In genomic region chr7:16918288-16918895, GRCh38 we compare ENCODE assay signal across 7 cellular contexts. TPM values are rescaled to one million over a fixed set of nuclear protein-coding genes. Genes with fewer than 3 reads are reported as not detected.
DNase-seq lines count a peak whose midpoint lies in the region; ATAC-seq and TF ChIP-seq lines count a peak whose summit lies in the region.

No MANE protein-coding gene starts in this region.

- no peaks in the 10 kb centered on the region for H3K9me3 ChIP-seq in DOHH2 (ENCODE audit: control insufficient read depth, insufficient read depth, low read length)

- TF ChIP-seq CTCF in DOHH2 (IDR thresholded peaks at IDR 0.05; ENCODE audit: low read depth, low read length, poor library complexity, severe bottlenecking) (peak; percentile 85), fibroblast of mammary gland (conservative IDR thresholded peaks at IDR 0.05; ENCODE audit: control insufficient read depth, insufficient read depth, low read depth, low read length) (peak; percentile 53), retinal pigment epithelial cell (conservative IDR thresholded peaks at IDR 0.05; ENCODE audit: low read depth, low read length) (peak; percentile 58)

- H3K4me3 ChIP-seq in DOHH2 (ENCODE audit: low read length) (no peak overlapping the region), fibroblast of mammary gland (ENCODE audit: control insufficient read depth, low read depth, low read length) (no peak overlapping the region), retinal pigment epithelial cell (ENCODE audit: low read length) (no peak overlapping the region)
- H3K4me3 ChIP-seq in Jurkat, Clone E6-1 (ENCODE audit: low read length) = no peak overlapping the region

- no peak for ATAC-seq in GM21619 (IDR thresholded peaks at IDR 0.05; ENCODE audit: unreplicated experiment)

- H3K27me3 ChIP-seq in DOHH2 (ENCODE audit: control insufficient read depth, low read length) = no peaks in the 10 kb centered on the region

- in situ Hi-C loops in SK-MEL-5 (cut with HindIII; ENCODE audit: low pct_unique_long_range_greater_than_20kb, low sequenced_read_pairs) = no loop called here

- no peaks in the 10 kb centered on the region for H3K9me2 ChIP-seq in DOHH2 (replicated peaks; ENCODE audit: control insufficient read depth, low read length)

- no peaks in the 10 kb centered on the region for H3K79me2 ChIP-seq in DOHH2 (ENCODE audit: control insufficient read depth, low read length)

- no peak overlapping the region for H3K27ac ChIP-seq in DOHH2 (ENCODE audit: low read depth, low read length)

- no peaks in the 10 kb centered on the region for H3F3A ChIP-seq in DOHH2 (ENCODE audit: control insufficient read depth, insufficient read depth)

- H3K4me1 ChIP-seq in DOHH2 (ENCODE audit: control insufficient read depth, low read length) = peaks cover 42% of the 10 kb centered on the region

- no peaks in the 10 kb centered on the region for H3K36me3 ChIP-seq in DOHH2 (ENCODE audit: control insufficient read depth, low read length)

- DNase-seq in Jurkat, Clone E6-1 (ENCODE audit: low read depth, low spot score) = peak; percentile 42
- DNase-seq in SK-MEL-5 (ENCODE audit: low read depth, low spot score) = peak; percentile 68
- DNase-seq in fibroblast of mammary gland (ENCODE audit: low read depth) = peak; percentile 61
- no peak for DNase-seq in retinal pigment epithelial cell (ENCODE audit: low read depth)
- no peak for DNase-seq in activated T-cell treated with anti-CD3 and anti-CD28 coated beads for 4 hours

- no peaks in the 10 kb centered on the region for H4K20me1 ChIP-seq in DOHH2 (ENCODE audit: control insufficient read depth, insufficient read depth, low read depth, low read length)

- 0 out of 2 replicates have a peak overlapping the region, but pooled peaks have one; percentile 70 for H3K4me2 ChIP-seq in DOHH2 (ENCODE audit: low read length)

RNA-seq across cellular contexts. Expression of gene AGR3, which starts 36.6 kb away (rescaled TPM):
- polyA plus RNA-seq in Jurkat, Clone E6-1 (2012; ENCODE audit: insufficient read depth, insufficient read length) = not detected
- not detected in 2 replicates for total RNA-seq in SK-MEL-5 (2014; rRNA removed; shearing (Covaris generic))
- not detected in 2 replicates for polyA plus RNA-seq in SK-MEL-5 (2015; cell fraction: cytosol; rRNA removed)
- not detected in 2 replicates for polyA plus RNA-seq in SK-MEL-5 (2015; cell fraction: nucleus; rRNA removed)

Comparison
In these comparisons a context has a peak if more than half of its experiments do, and no peak if none do; other contexts are left out.
1. DNase-seq: peak in Jurkat, Clone E6-1 (single experiment), SK-MEL-5 (single experiment) and fibroblast of mammary gland (single experiment); none in retinal pigment epithelial cell (single experiment) and activated T-cell treated with anti-CD3 and anti-CD28 coated beads for 4 hours (single experiment).
2. Peak in every context shown above with its lines, with median percentiles within 50 percentile points of each other: CTCF ChIP-seq.